ENCODE assay signal across 19 cellular contexts in the genomic region with DNA sequence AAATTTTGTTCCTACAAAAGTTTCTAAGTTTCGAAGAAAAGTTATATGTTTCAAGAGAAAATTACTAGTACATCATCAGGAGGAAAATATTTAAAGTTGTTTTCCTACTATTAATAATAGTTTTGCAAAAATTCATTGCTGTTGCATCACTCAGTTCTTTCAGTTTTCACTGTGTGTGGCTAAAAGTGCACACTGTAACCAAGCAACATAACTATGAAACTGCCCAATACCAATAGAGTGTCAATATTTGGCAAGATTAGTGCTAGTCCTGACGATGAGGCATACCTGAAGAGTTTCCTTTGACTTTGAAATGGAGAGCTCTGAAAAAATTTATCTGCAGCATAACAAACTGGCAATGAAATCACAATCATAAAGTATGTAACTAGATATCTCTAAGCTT.
DNase-seq lines count a peak whose midpoint lies in the region; ATAC-seq, FAIRE-seq and TF ChIP-seq lines count a peak whose summit lies in the region.
"Had no signal": no experiment of that assay in that cellular context is flagged by ENCODE, and none has a peak within 500 bp of the region (broad histone marks: within the 10 kb centered on the region; RNA-seq: fewer than 3 reads in every experiment).

No MANE protein-coding gene starts in this region.

- H3K36me3 Mint-ChIP-seq in chondrocyte (ENCODE audit: low read depth), result no peaks in the 10 kb centered on the region
- H3K36me3 Mint-ChIP-seq in activated CD8-positive, alpha-beta T cell treated with anti-CD3 and anti-CD28 coated beads, Interleukin-2, amount 10 ng/mL, durations not matched to agents 7 days and 5 days (ENCODE audit: low read depth), result no peaks in the 10 kb centered on the region
- no peaks in the 10 kb centered on the region for H3K36me3 Mint-ChIP-seq in activated naive CD4-positive, alpha-beta T cell treated with anti-CD3 and anti-CD28 coated beads, Interleukin-2, amount 10 ng/mL, durations not matched to agents 7 days and 5 days
- H3K36me3 Mint-ChIP-seq: activated naive CD8-positive, alpha-beta T cell treated with anti-CD3 and anti-CD28 coated beads, Interleukin-2, amount 10 ng/mL, durations not matched to agents 7 days and 5 days had no signal

- no peak overlapping the region for H3K27ac ChIP-seq in left lung
- H3K27ac ChIP-seq: parathyroid adenoma had no signal

- no peak for DNase-seq in chondrocyte (ENCODE audit: low spot score)
- DNase-seq in activated CD8-positive, alpha-beta T cell treated with anti-CD3 and anti-CD28 coated beads, Interleukin-2, amount 10 ng/mL, durations not matched to agents 7 days and 5 days, result no peak
- no peak for DNase-seq in activated naive CD4-positive, alpha-beta T cell treated with anti-CD3 and anti-CD28 coated beads, Interleukin-2, amount 10 ng/mL, durations not matched to agents 7 days and 5 days
- DNase-seq in H54 (ENCODE audit: insufficient read length, low spot score), result no peak
- no peak for DNase-seq in left lung
- DNase-seq: activated CD8-positive, alpha-beta T cell treated with anti-CD3 and anti-CD28 coated beads for 36 hours; activated naive CD8-positive, alpha-beta T cell treated with anti-CD3 and anti-CD28 coated beads, Interleukin-2, amount 10 ng/mL, durations not matched to agents 7 days and 5 days; CD4-positive, alpha-beta T cell; hippocampal formation; KG1; NCI-H2081 treated with DMSO at 0.1 percent for 48 hours; PC-3; stimulated activated naive CD4-positive, alpha-beta T cell had no signal

- no peak for FAIRE-seq in H54 (lab: Jason Lieb, UNC)

- no peak overlapping the region for H3K4me3 ChIP-seq in left lung
- H3K4me3 ChIP-seq: lung had no signal

- no peaks in the 10 kb centered on the region for H3K27me3 ChIP-seq in left lung

- ATAC-seq in GM18858 (IDR thresholded peaks at IDR 0.05; ENCODE audit: unreplicated experiment) (peak; percentile 64), GM21360 (IDR thresholded peaks at IDR 0.05; ENCODE audit: unreplicated experiment) (peak; percentile 94), HG03060 (IDR thresholded peaks at IDR 0.05; ENCODE audit: low read depth, unreplicated experiment) (peak; percentile 71), left lung (no peak)
- ATAC-seq in activated CD8-positive, alpha-beta T cell treated with anti-CD3 and anti-CD28 coated beads, Interleukin-2, amount 10 ng/mL, durations not matched to agents 7 days and 5 days, result no peak
- ATAC-seq: activated CD8-positive, alpha-beta T cell treated with anti-CD3 and anti-CD28 coated beads for 36 hours; PC-3 had no signal

- H3K27me3 Mint-ChIP-seq in chondrocyte (ENCODE audit: low read depth), result no peaks in the 10 kb centered on the region
- H3K27me3 Mint-ChIP-seq in activated CD8-positive, alpha-beta T cell treated with anti-CD3 and anti-CD28 coated beads, Interleukin-2, amount 10 ng/mL, durations not matched to agents 7 days and 5 days (ENCODE audit: low read depth), result no peaks in the 10 kb centered on the region
- H3K27me3 Mint-ChIP-seq in activated naive CD4-positive, alpha-beta T cell treated with anti-CD3 and anti-CD28 coated beads, Interleukin-2, amount 10 ng/mL, durations not matched to agents 7 days and 5 days, result no peaks in the 10 kb centered on the region
- H3K27me3 Mint-ChIP-seq: activated CD8-positive, alpha-beta T cell treated with anti-CD3 and anti-CD28 coated beads for 36 hours; activated naive CD8-positive, alpha-beta T cell treated with anti-CD3 and anti-CD28 coated beads, Interleukin-2, amount 10 ng/mL, durations not matched to agents 7 days and 5 days; CD4-positive, alpha-beta T cell had no signal

- TF ChIP-seq POLR2A in H54 (IDR thresholded peaks at IDR 0.05; ENCODE audit: low read depth, low read length), result no peak

- no peaks in the 10 kb centered on the region for H3K36me3 ChIP-seq in left lung

- intact Hi-C loops in left lung (cut with DNase I), result no loop called here

- H3K4me3 Mint-ChIP-seq in chondrocyte (ENCODE audit: unreplicated experiment), result no peak overlapping the region
- no peak overlapping the region for H3K4me3 Mint-ChIP-seq in activated CD8-positive, alpha-beta T cell treated with anti-CD3 and anti-CD28 coated beads, Interleukin-2, amount 10 ng/mL, durations not matched to agents 7 days and 5 days
- H3K4me3 Mint-ChIP-seq in activated naive CD4-positive, alpha-beta T cell treated with anti-CD3 and anti-CD28 coated beads, Interleukin-2, amount 10 ng/mL, durations not matched to agents 7 days and 5 days, result no peak overlapping the region
- H3K4me3 Mint-ChIP-seq: activated CD8-positive, alpha-beta T cell treated with anti-CD3 and anti-CD28 coated beads for 36 hours; activated naive CD8-positive, alpha-beta T cell treated with anti-CD3 and anti-CD28 coated beads, Interleukin-2, amount 10 ng/mL, durations not matched to agents 7 days and 5 days; CD4-positive, alpha-beta T cell; T-helper 1 cell treated with Interleukin-12 subunit alpha and Interleukin-12 subunit beta and Interleukin-4 antibody, amounts not matched to agents 30 μg/mL and 1 μg/mL, for 36 hours had no signal

- peaks cover 5% of the 10 kb centered on the region for H3K9me3 Mint-ChIP-seq in chondrocyte (ENCODE audit: low read depth)
- no peaks in the 10 kb centered on the region for H3K9me3 Mint-ChIP-seq in activated CD8-positive, alpha-beta T cell treated with anti-CD3 and anti-CD28 coated beads, Interleukin-2, amount 10 ng/mL, durations not matched to agents 7 days and 5 days (ENCODE audit: insufficient read depth)
- H3K9me3 Mint-ChIP-seq in activated naive CD4-positive, alpha-beta T cell treated with anti-CD3 and anti-CD28 coated beads, Interleukin-2, amount 10 ng/mL, durations not matched to agents 7 days and 5 days, result peaks cover 5% of the 10 kb centered on the region

- TF ChIP-seq CTCF in chondrocyte (IDR thresholded peaks at IDR 0.05) (no peak), left lung (IDR thresholded peaks at IDR 0.05) (no peak)

- H3K27ac Mint-ChIP-seq in chondrocyte (ENCODE audit: unreplicated experiment), result peak overlapping the region; percentile 37
- no peak overlapping the region for H3K27ac Mint-ChIP-seq in activated CD8-positive, alpha-beta T cell treated with anti-CD3 and anti-CD28 coated beads, Interleukin-2, amount 10 ng/mL, durations not matched to agents 7 days and 5 days
- no peak overlapping the region for H3K27ac Mint-ChIP-seq in activated naive CD4-positive, alpha-beta T cell treated with anti-CD3 and anti-CD28 coated beads, Interleukin-2, amount 10 ng/mL, durations not matched to agents 7 days and 5 days
- H3K27ac Mint-ChIP-seq: activated CD8-positive, alpha-beta T cell treated with anti-CD3 and anti-CD28 coated beads for 36 hours; activated naive CD8-positive, alpha-beta T cell treated with anti-CD3 and anti-CD28 coated beads, Interleukin-2, amount 10 ng/mL, durations not matched to agents 7 days and 5 days; CD4-positive, alpha-beta T cell; T-helper 1 cell treated with Interleukin-12 subunit alpha and Interleukin-12 subunit beta and Interleukin-4 antibody, amounts not matched to agents 30 μg/mL and 1 μg/mL, for 36 hours had no signal

- no peaks in the 10 kb centered on the region for H3K9me3 ChIP-seq in left lung

- POLR2A ChIA-PET in activated CD8-positive, alpha-beta T cell treated with anti-CD3 and anti-CD28 coated beads, Interleukin-2, amount 10 ng/mL, durations not matched to agents 7 days and 5 days (lab: Charles Lee), result no interaction called here

- H3K4me1 Mint-ChIP-seq in chondrocyte (ENCODE audit: low read depth), result peaks cover 10% of the 10 kb centered on the region
- no peaks in the 10 kb centered on the region for H3K4me1 Mint-ChIP-seq in activated CD8-positive, alpha-beta T cell treated with anti-CD3 and anti-CD28 coated beads, Interleukin-2, amount 10 ng/mL, durations not matched to agents 7 days and 5 days (ENCODE audit: low read depth)
- no peaks in the 10 kb centered on the region for H3K4me1 Mint-ChIP-seq in activated naive CD4-positive, alpha-beta T cell treated with anti-CD3 and anti-CD28 coated beads, Interleukin-2, amount 10 ng/mL, durations not matched to agents 7 days and 5 days
- H3K4me1 Mint-ChIP-seq: activated naive CD8-positive, alpha-beta T cell treated with anti-CD3 and anti-CD28 coated beads, Interleukin-2, amount 10 ng/mL, durations not matched to agents 7 days and 5 days had no signal

- CTCF ChIA-PET in activated CD8-positive, alpha-beta T cell treated with anti-CD3 and anti-CD28 coated beads, Interleukin-2, amount 10 ng/mL, durations not matched to agents 7 days and 5 days (lab: Charles Lee), result no interaction called here
- CTCF ChIA-PET in activated naive CD4-positive, alpha-beta T cell treated with anti-CD3 and anti-CD28 coated beads, Interleukin-2, amount 10 ng/mL, durations not matched to agents 7 days and 5 days (lab: Charles Lee), result no interaction called here

- no peaks in the 10 kb centered on the region for H3K4me1 ChIP-seq in left lung
- H3K4me1 ChIP-seq: parathyroid adenoma had no signal

Comparison
In these comparisons a context has a peak if more than half of its experiments do, and no peak if none do; other contexts are left out.
1. ATAC-seq: peak in GM18858 (single experiment), GM21360 (single experiment) and HG03060 (single experiment); none in activated CD8-positive, alpha-beta T cell treated with anti-CD3 and anti-CD28 coated beads, Interleukin-2, amount 10 ng/mL, durations not matched to agents 7 days and 5 days (single experiment) and left lung (single experiment).